In the genomic region with DNA sequence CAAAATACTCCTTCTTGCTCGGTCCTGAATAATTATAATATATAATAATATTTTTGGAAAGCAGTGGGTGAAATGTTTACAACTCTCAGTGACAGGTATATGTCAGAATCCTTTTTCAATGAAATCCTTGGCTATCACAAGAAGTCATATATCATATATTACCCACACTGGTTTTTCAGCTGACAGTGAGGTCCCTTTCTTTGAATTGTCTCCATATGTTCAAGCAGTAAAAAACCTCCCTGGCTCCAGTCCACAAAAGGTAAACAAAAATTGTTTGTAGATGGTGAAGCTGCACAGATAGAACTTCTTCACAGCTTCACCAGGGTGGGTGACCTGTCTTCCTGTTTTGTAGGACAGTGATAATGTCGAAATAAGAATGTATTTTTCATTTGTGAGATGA, we compare ENCODE assay signal across 23 cellular contexts.
"Had no signal": no experiment of that assay in that cellular context is flagged by ENCODE, and none has a peak within 500 bp of the region (broad histone marks: within the 10 kb centered on the region; RNA-seq: fewer than 3 reads in every experiment).

No MANE protein-coding gene starts in this region.

- H3K9me3 ChIP-seq: esophagus squamous epithelium, gastrocnemius medialis, heart right ventricle, left lung, lower lobe of right lung, mucosa of descending colon had no signal

- H3K27me3 ChIP-seq: esophagus squamous epithelium, gastrocnemius medialis, heart right ventricle, left lung had no signal

- H3K4me1 ChIP-seq: esophagus squamous epithelium, gastrocnemius medialis, heart right ventricle, left lung, lower lobe of right lung had no signal

- H3K36me3 ChIP-seq: gastrocnemius medialis, heart right ventricle, left lung, lower lobe of right lung had no signal

- DNase-seq: cortex of kidney; effector CD8-positive, alpha-beta T cell; effector memory CD8-positive, alpha-beta T cell; endodermal cell; erythroblast; esophagus squamous epithelium; foreskin fibroblast; foreskin melanocyte; gastrocnemius medialis; glutamatergic neuron; head of caudate nucleus; heart right ventricle; hippocampal formation; left cardiac atrium; left lung; left ventricle myocardium superior; lower lobe of right lung; mesenchymal stem cell; mucosa of descending colon; naive B cell; naive thymus-derived CD8-positive, alpha-beta T cell had no signal

- ATAC-seq: effector memory CD8-positive, alpha-beta T cell; esophagus mucosa; gastrocnemius medialis; heart right ventricle; left cardiac atrium; left lung; left ventricle myocardium superior; lower lobe of right lung; mucosa of descending colon; naive thymus-derived CD8-positive, alpha-beta T cell had no signal

- H3K27ac ChIP-seq: epithelial cell of prostate, esophagus squamous epithelium, gastrocnemius medialis, heart right ventricle, left lung, lower lobe of right lung had no signal

- H3K4me3 ChIP-seq: esophagus squamous epithelium, gastrocnemius medialis, heart right ventricle, left lung, lower lobe of right lung, mucosa of descending colon had no signal
